1 cellular context compared by ENCODE assay signal in genomic region chr9:114121445-114122151, GRCh38.
A peak's percentile ranks its signal among the peaks of the same experiment; 100 is the strongest.
TF ChIP-seq lines count a peak whose summit lies in the region.

No MANE protein-coding gene starts in this region.

TF ChIP-seq in K562, 482 proteins besides CTCF, POLR2A, EP300 and RAD21:
- TF ChIP-seq XRCC4 (IDR thresholded peaks at IDR 0.05; ENCODE audit: extremely low read depth, insufficient read depth, insufficient read length) (no peak), ZBTB7A (IDR thresholded peaks at IDR 0.05; ENCODE audit: borderline replicate concordance, control insufficient read depth, low read depth, low read length) (no peak), MGA (IDR thresholded peaks at IDR 0.05) (no peak), C11orf30 (IDR thresholded peaks at IDR 0.05; ENCODE audit: low read depth) (peak; percentile 26)
